ENCODE assay signal across 14 cellular contexts in genomic region chr12:57212701-57213067, GRCh38. TPM values are rescaled to one million over a fixed set of nuclear protein-coding genes. Genes with fewer than 3 reads are reported as not detected.
A peak's percentile ranks its signal among the peaks of the same experiment; 100 is the strongest.
DNase-seq lines count a peak whose midpoint lies in the region; ATAC-seq and TF ChIP-seq lines count a peak whose summit lies in the region.
"Had no signal": no experiment of that assay in that cellular context is flagged by ENCODE, and none has a peak within 500 bp of the region (broad histone marks: within the 10 kb centered on the region; RNA-seq: fewer than 3 reads in every experiment).

No MANE protein-coding gene starts in this region.

- H3K4me1 ChIP-seq in heart right ventricle (peaks cover 20 to 73% (median 59%) of the 10 kb centered on the region in 9 donors), endodermal cell (ENCODE audit: control insufficient read depth, insufficient read depth, low read length) (no peaks in the 10 kb centered on the region), uterus (peaks cover 3 to 22% of the 10 kb centered on the region in 2 donors), esophagus squamous epithelium (peaks cover 28 to 49% (median 31%) of the 10 kb centered on the region in 3 donors)
- H3K4me1 ChIP-seq: BE2C had no signal

- H3K4me3 ChIP-seq in heart right ventricle (no peak overlapping the region), SK-N-MC (no peak overlapping the region), endodermal cell (ENCODE audit: low read length) (no peak overlapping the region), uterus (no peak overlapping the region), esophagus squamous epithelium (no peak overlapping the region)
- H3K4me3 ChIP-seq: suprapubic skin had no signal

- H3K27ac Mint-ChIP-seq in endodermal cell = no peak overlapping the region
- H3K27ac Mint-ChIP-seq in activated T-cell treated with anti-CD3 and anti-CD28 coated beads, Interleukin-2, amount 50 U/mL, for 24 hours = no peak overlapping the region
- H3K27ac Mint-ChIP-seq: activated CD4-positive, alpha-beta T cell treated with anti-CD3 and anti-CD28 coated beads for 36 hours; activated naive CD8-positive, alpha-beta T cell treated with anti-CD3 and anti-CD28 coated beads for 36 hours had no signal

- H3K9me3 Mint-ChIP-seq in endodermal cell = no peaks in the 10 kb centered on the region
- no peaks in the 10 kb centered on the region for H3K9me3 Mint-ChIP-seq in activated T-cell treated with anti-CD3 and anti-CD28 coated beads, Interleukin-2, amount 50 U/mL, for 24 hours
- H3K9me3 Mint-ChIP-seq: activated naive CD8-positive, alpha-beta T cell treated with anti-CD3 and anti-CD28 coated beads for 36 hours; neural crest cell had no signal

- TF ChIP-seq CTCF in heart right ventricle (IDR thresholded peaks at IDR 0.05) = no peak
- TF ChIP-seq CTCF in endodermal cell (conservative IDR thresholded peaks at IDR 0.05) = no peak
- TF ChIP-seq CTCF in uterus (IDR thresholded peaks at IDR 0.05) = no peak
- TF ChIP-seq CTCF in esophagus squamous epithelium (IDR thresholded peaks at IDR 0.05) = no peak

- H3K27me3 ChIP-seq in heart right ventricle (peaks cover 8 to 42% (median 27%) of the 10 kb centered on the region in 7 donors), endodermal cell (ENCODE audit: control insufficient read depth, insufficient read depth, low read length, poor library complexity, severe bottlenecking) (peaks cover 42% of the 10 kb centered on the region), uterus (peaks cover 19 to 21% of the 10 kb centered on the region in 2 donors), esophagus squamous epithelium (peaks cover 0 to 41% (median 4%) of the 10 kb centered on the region in 4 donors)

- H3K4me1 Mint-ChIP-seq in endodermal cell = peaks cover 17% of the 10 kb centered on the region
- H3K4me1 Mint-ChIP-seq in activated T-cell treated with anti-CD3 and anti-CD28 coated beads, Interleukin-2, amount 50 U/mL, for 24 hours (ENCODE audit: low read depth) = peaks cover 29% of the 10 kb centered on the region

- H3K4me3 Mint-ChIP-seq in endodermal cell = no peak overlapping the region
- no peak overlapping the region for H3K4me3 Mint-ChIP-seq in activated T-cell treated with anti-CD3 and anti-CD28 coated beads, Interleukin-2, amount 50 U/mL, for 24 hours
- H3K4me3 Mint-ChIP-seq: activated CD4-positive, alpha-beta T cell treated with anti-CD3 and anti-CD28 coated beads for 36 hours; activated naive CD8-positive, alpha-beta T cell treated with anti-CD3 and anti-CD28 coated beads for 36 hours had no signal

- H3K27ac ChIP-seq in heart right ventricle = peak overlapping the region in 8 of 10 donors; percentile 24 to 76 (median 50)
- H3K27ac ChIP-seq in SK-N-MC = 0 out of 2 replicates have a peak overlapping the region, but pooled peaks have one; percentile 42
- no peak overlapping the region for H3K27ac ChIP-seq in endodermal cell (ENCODE audit: low read depth, low read length)
- peak overlapping the region; percentile 18 to 45 for H3K27ac ChIP-seq in uterus
- H3K27ac ChIP-seq in esophagus squamous epithelium = no peak overlapping the region
- H3K27ac ChIP-seq: suprapubic skin had no signal

- H3K27me3 Mint-ChIP-seq in endodermal cell (ENCODE audit: insufficient read depth) = peaks cover 41% of the 10 kb centered on the region
- H3K27me3 Mint-ChIP-seq in activated T-cell treated with anti-CD3 and anti-CD28 coated beads, Interleukin-2, amount 50 U/mL, for 24 hours = peaks cover 39% of the 10 kb centered on the region

- H3K9me3 ChIP-seq in heart right ventricle (no peaks in the 10 kb centered on the region), SK-N-MC (ENCODE audit: low read depth, low read length) (no peaks in the 10 kb centered on the region), endodermal cell (ENCODE audit: control insufficient read depth, low read length) (no peaks in the 10 kb centered on the region), uterus (no peaks in the 10 kb centered on the region), esophagus squamous epithelium (no peaks in the 10 kb centered on the region)
- H3K9me3 ChIP-seq: BE2C, suprapubic skin had no signal

- peaks cover 5% of the 10 kb centered on the region for H3K36me3 Mint-ChIP-seq in endodermal cell (ENCODE audit: low read depth)
- H3K36me3 Mint-ChIP-seq in activated T-cell treated with anti-CD3 and anti-CD28 coated beads, Interleukin-2, amount 50 U/mL, for 24 hours (ENCODE audit: low read depth) = no peaks in the 10 kb centered on the region
- H3K36me3 Mint-ChIP-seq: activated naive CD8-positive, alpha-beta T cell treated with anti-CD3 and anti-CD28 coated beads for 36 hours had no signal

- no peak for DNase-seq in heart right ventricle
- no peak for DNase-seq in Right ventricle myocardium superior
- no peak for DNase-seq in SK-N-MC (ENCODE audit: low read depth, low spot score)
- peak; percentile 71 for DNase-seq in endodermal cell
- no peak for DNase-seq in uterus
- no peak for DNase-seq in esophagus squamous epithelium (lab: John Stamatoyannopoulos, UW)
- DNase-seq in NCI-H2171 treated with DMSO at 0.1 percent for 48 hours (lab: John Stamatoyannopoulos, UW) = no peak
- no peak for DNase-seq in activated T-cell treated with anti-CD3 and anti-CD28 coated beads, Interleukin-2, amount 50 U/mL, for 24 hours

- no peak overlapping the region for H3K9ac ChIP-seq in SK-N-MC (ENCODE audit: insufficient read length)
- H3K9ac ChIP-seq in endodermal cell (ENCODE audit: extremely low read depth, low read length, poor library complexity, severe bottlenecking) = no peak overlapping the region

- intact Hi-C loops in heart right ventricle (cut with DNase I) (loop anchor here in 5 of 10 donors (1.0 to 10.0 kb wide), 5 partner anchors 26 to 252 kb away; no protein-coding TSS in a partner anchor), Right ventricle myocardium superior (cut with DNase I) (loop anchor here (2.0 kb wide), 1 partner anchor 30 kb away; no protein-coding TSS in a partner anchor), uterus (cut with DNase I; ENCODE audit: low total_unique reads) (no loop called here), esophagus squamous epithelium (cut with DNase I) (no loop called here)

- peaks cover 0 to 61% (median 5%) of the 10 kb centered on the region in 9 donors for H3K36me3 ChIP-seq in heart right ventricle
- H3K36me3 ChIP-seq in SK-N-MC (ENCODE audit: insufficient read depth, low read length) = peaks cover 6% of the 10 kb centered on the region; the same call in 1 of the 2 replicates
- no peaks in the 10 kb centered on the region for H3K36me3 ChIP-seq in endodermal cell (ENCODE audit: control insufficient read depth, insufficient read depth, low read length)
- H3K36me3 ChIP-seq in uterus = no peaks in the 10 kb centered on the region
- peaks cover 7 to 53% (median 19%) of the 10 kb centered on the region in 3 donors for H3K36me3 ChIP-seq in esophagus squamous epithelium
- H3K36me3 ChIP-seq: BE2C had no signal

- 68 to 72% methylated on average over 7 of the region's 7 CpGs for WGBS in heart right ventricle, 2 donors
- 92 to 100% methylated on average over 2 to 6 of the region's 7 CpGs for WGBS in endodermal cell (ENCODE audit: insufficient coverage in 1 of 2, insufficient read length in 1 of 2), 2 experiments
- 63 to 95% methylated on average over 4 to 5 of the region's 7 CpGs for WGBS in esophagus squamous epithelium, 2 donors

- ATAC-seq in heart right ventricle = peak in 2 of 8 donors; percentile 0
- no peak for ATAC-seq in Right ventricle myocardium superior (ENCODE audit: poor library complexity)

- no peak for TF ChIP-seq POLR2A in uterus (IDR thresholded peaks at IDR 0.05)
- TF ChIP-seq POLR2A in esophagus squamous epithelium (IDR thresholded peaks at IDR 0.05) = no peak

RNA-seq across cellular contexts. Expression of gene NXPH4, which starts 3.9 kb away (rescaled TPM):
- total RNA-seq in heart right ventricle (1 to 10 TPM in 7 of 10 donors, under 1 TPM in 3; 0.18 to 6.2 (median 2.3) TPM), Right ventricle myocardium superior (0.70 TPM), endodermal cell (1 to 10 TPM in 1 of 2 donors, under 1 TPM in 1; 0.31 to 1.1 TPM), uterus (1 to 10 TPM in 1 of 4 donors, not detected in 3; 6.3 TPM), esophagus squamous epithelium (1 to 10 TPM in 2 of 4 donors, under 1 TPM in 2; 0.21 to 5.0 (median 2.5) TPM)
- polyA plus RNA-seq in heart right ventricle = 1 to 10 TPM in 1 of 2 donors, under 1 TPM in 1; 0.66 to 1.8 TPM
- 7.8 TPM for polyA plus RNA-seq in endodermal cell (2013, experiment 1 of 2)
- 6.4 TPM for polyA plus RNA-seq in endodermal cell (2013, experiment 2 of 2)
- total RNA-seq: epithelial cell of proximal tubule had no signal

RNA-seq across cellular contexts. Expression of gene SHMT2, which starts 16.8 kb away (rescaled TPM):
- total RNA-seq in heart right ventricle = 10 to 100 TPM; 24.4 to 47.6 (median 27.1) TPM
- polyA plus RNA-seq in heart right ventricle = 10 to 100 TPM; 14.3 to 49.8 TPM
- 26.8 TPM for total RNA-seq in Right ventricle myocardium superior
- total RNA-seq in endodermal cell = 100 to 1,000 TPM in 1 of 2 donors, 10 to 100 TPM in 1; 76.7 to 134 TPM
- 141 TPM for polyA plus RNA-seq in endodermal cell (2013, experiment 1 of 2)
- 96.2 TPM for polyA plus RNA-seq in endodermal cell (2013, experiment 2 of 2)
- total RNA-seq in uterus = 100 to 1,000 TPM in 1 of 4 donors, 10 to 100 TPM in 3; 12.4 to 128 (median 35.3) TPM
- total RNA-seq in esophagus squamous epithelium = 100 to 1,000 TPM in 1 of 4 donors, 10 to 100 TPM in 3; 56.1 to 104 (median 76.6) TPM

RNA-seq across cellular contexts. Expression of gene STAC3, which starts 38.3 kb away (rescaled TPM):
- total RNA-seq in heart right ventricle = 1 to 10 TPM in 4 of 10 donors, under 1 TPM in 6; 0.30 to 2.9 (median 0.98) TPM
- polyA plus RNA-seq in heart right ventricle = 1 to 10 TPM in 1 of 2 donors, under 1 TPM in 1; 0.81 to 1.7 TPM
- total RNA-seq in Right ventricle myocardium superior = 1.2 TPM
- 1 to 10 TPM; 5.9 to 6.8 TPM for total RNA-seq in endodermal cell
- 2.5 TPM for polyA plus RNA-seq in endodermal cell (2013, experiment 1 of 2)
- polyA plus RNA-seq in endodermal cell (2013, experiment 2 of 2) = 1.9 TPM
- total RNA-seq in uterus = 1 to 10 TPM in 2 of 4 donors, not detected in 2; 1.0 to 2.8 TPM
- under 1 TPM; 0.29 to 0.95 (median 0.47) TPM for total RNA-seq in esophagus squamous epithelium
- total RNA-seq: epithelial cell of proximal tubule had no signal

Comparison
In these comparisons a context has a peak if more than half of its experiments do, and no peak if none do; other contexts are left out.
1. H3K27ac ChIP-seq: peak in heart right ventricle (8 of 10), SK-N-MC (single experiment) and uterus (2 of 2); none in endodermal cell (single experiment) and esophagus squamous epithelium (0 of 4).